In the genomic region with DNA sequence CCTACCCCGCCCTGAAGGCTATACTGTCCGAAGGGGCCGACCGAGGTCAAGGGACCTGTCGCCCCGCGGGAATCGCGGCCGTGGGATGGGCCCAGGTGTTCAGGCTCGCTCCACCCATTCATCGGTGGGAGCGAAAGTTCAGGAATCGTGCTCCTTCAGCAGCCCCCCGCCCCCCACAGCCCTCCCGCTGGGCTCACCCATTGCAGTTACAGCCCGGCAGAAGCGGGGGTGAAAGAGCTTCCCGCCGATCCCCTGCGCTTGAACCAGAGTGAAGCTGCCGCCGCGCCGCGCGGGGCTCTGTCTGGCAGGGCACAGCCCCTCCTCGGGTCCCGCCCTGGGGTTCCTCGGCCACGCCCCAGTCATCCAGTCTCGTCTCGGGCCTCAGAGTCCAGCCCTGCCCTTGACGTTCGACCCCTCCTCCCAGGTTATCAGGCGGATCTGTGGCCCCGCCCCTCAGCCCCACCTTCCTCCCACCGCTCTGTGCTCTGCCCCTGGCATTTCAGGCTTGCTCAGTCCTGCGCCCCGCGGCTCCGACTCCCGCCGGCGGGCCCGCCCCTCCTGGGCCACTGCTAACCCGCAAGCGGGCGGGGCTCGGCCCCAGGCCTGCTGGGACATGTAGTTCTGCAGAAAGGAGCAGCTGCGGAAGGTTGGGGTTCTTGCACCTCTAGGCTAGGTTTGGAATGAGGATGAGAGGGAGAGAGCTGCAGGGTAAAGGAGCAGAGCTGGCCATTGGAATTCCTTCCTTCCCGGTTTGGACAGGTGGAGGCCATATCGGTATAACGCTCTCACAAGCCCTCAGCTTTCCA, we compare ENCODE assay signal across 8 cellular contexts. TPM values are rescaled to one million over a fixed set of nuclear protein-coding genes. Genes with fewer than 3 reads are reported as not detected.
DNase-seq lines count a peak whose midpoint lies in the region; ATAC-seq and TF ChIP-seq lines count a peak whose summit lies in the region.

A gene (minus strand): TSS at position 303 of the 806 bp plus-strand sequence. CDS start 3,955 bp downstream, outside the sequence.

- intact Hi-C loops in heart left ventricle (cut with DNase I) = loop anchor here in 6 of 10 donors (5.0 kb wide), 3 partner anchors 119 to 249 kb away; a partner anchor contains a TSS

- H3K4me1 ChIP-seq in heart left ventricle = peaks cover 0 to 51% (median 28%) of the 10 kb centered on the region in 12 donors

- H3K9me3 Mint-ChIP-seq in activated naive CD8-positive, alpha-beta T cell treated with anti-CD3 and anti-CD28 coated beads, Interleukin-2, amount 50 U/mL, for 24 hours = no peaks in the 10 kb centered on the region
- no peaks in the 10 kb centered on the region for H3K9me3 Mint-ChIP-seq in type B pancreatic cell

- 0 to 1% (median 1%) methylated on average over 21 to 54 of the region's 54 CpGs for WGBS in heart left ventricle, 4 donors

- peak within 1 kb of the TSS; percentile 70 for H3K4me2 ChIP-seq in SU-DHL-6 (ENCODE audit: low read depth, low read length, poor library complexity, severe bottlenecking)

- TF ChIP-seq POLR2A in heart left ventricle (IDR thresholded peaks at IDR 0.05) = peak in 1 of 2 donors; percentile 60

- H2AFZ ChIP-seq in SU-DHL-6 (ENCODE audit: low read depth, low read length, severe bottlenecking) = peak within 1 kb of the TSS; percentile 93

- H4K20me1 ChIP-seq in SU-DHL-6 (ENCODE audit: low read depth, low read length) = no peaks in the 10 kb centered on the region

- H3K27me3 Mint-ChIP-seq in activated naive CD8-positive, alpha-beta T cell treated with anti-CD3 and anti-CD28 coated beads, Interleukin-2, amount 50 U/mL, for 24 hours = peaks cover 1% of the 10 kb centered on the region
- H3K27me3 Mint-ChIP-seq in type B pancreatic cell = peaks cover 37% of the 10 kb centered on the region

- no peaks in the 10 kb centered on the region for H3K27me3 ChIP-seq in SU-DHL-6 (ENCODE audit: low read length)
- peaks cover 0 to 6% (median 0%) of the 10 kb centered on the region in 9 donors for H3K27me3 ChIP-seq in heart left ventricle

- H3K9ac ChIP-seq in SU-DHL-6 (ENCODE audit: low read length) = peak within 1 kb of the TSS; percentile 68

- peak; percentile 83 for ATAC-seq in HG02678 (IDR thresholded peaks at IDR 0.05; ENCODE audit: unreplicated experiment)
- peak; percentile 90 for ATAC-seq in activated naive CD8-positive, alpha-beta T cell treated with anti-CD3 and anti-CD28 coated beads, Interleukin-2, amount 50 U/mL, for 24 hours
- ATAC-seq in heart left ventricle = peak; percentile 78 to 86 (median 83)

- peaks cover 9% of the 10 kb centered on the region; the same call in 1 of the 2 replicates for H3F3A ChIP-seq in SU-DHL-6 (ENCODE audit: insufficient read depth)

- peak within 1 kb of the TSS; percentile 72 for H3K4me3 ChIP-seq in GM12865 (ENCODE audit: low read depth, low read length)
- peak within 1 kb of the TSS; percentile 65 for H3K4me3 ChIP-seq in SU-DHL-6 (ENCODE audit: insufficient read depth, low read length, poor library complexity, severe bottlenecking)
- H3K4me3 ChIP-seq in heart left ventricle = peak within 1 kb of the TSS; percentile 57 to 90 (median 80)

- no peak for TF ChIP-seq CTCF in GM12865 (IDR thresholded peaks at IDR 0.05; ENCODE audit: insufficient read depth, low read depth, low read length, missing control alignments)
- no peak for TF ChIP-seq CTCF in SU-DHL-6 (IDR thresholded peaks at IDR 0.05; ENCODE audit: insufficient read depth, low read length, poor library complexity, severe bottlenecking)
- no peak for TF ChIP-seq CTCF in heart left ventricle (IDR thresholded peaks at IDR 0.05)
- TF ChIP-seq CTCF in type B pancreatic cell (conservative IDR thresholded peaks at IDR 0.05) = no peak

- peak within 1 kb of the TSS; percentile 26 for H3K27ac Mint-ChIP-seq in activated naive CD8-positive, alpha-beta T cell treated with anti-CD3 and anti-CD28 coated beads, Interleukin-2, amount 50 U/mL, for 24 hours
- H3K27ac Mint-ChIP-seq in type B pancreatic cell = peak within 1 kb of the TSS; percentile 90

- H3K36me3 Mint-ChIP-seq in activated naive CD8-positive, alpha-beta T cell treated with anti-CD3 and anti-CD28 coated beads, Interleukin-2, amount 50 U/mL, for 24 hours (ENCODE audit: low read depth) = no peaks in the 10 kb centered on the region
- peaks cover 7% of the 10 kb centered on the region for H3K36me3 Mint-ChIP-seq in type B pancreatic cell

- H3K36me3 ChIP-seq in SU-DHL-6 (ENCODE audit: low read length) (no peaks in the 10 kb centered on the region), heart left ventricle (peaks cover 0 to 8% (median 0%) of the 10 kb centered on the region in 9 donors)

- H3K27ac ChIP-seq in SU-DHL-6 (ENCODE audit: low read depth, low read length) = peak within 1 kb of the TSS; percentile 6; the same call in 1 of the 2 replicates
- peak within 1 kb of the TSS; percentile 31 to 85 (median 76) for H3K27ac ChIP-seq in heart left ventricle

- H3K9me2 ChIP-seq in SU-DHL-6 (replicated peaks; ENCODE audit: insufficient read depth, low read length) = no peaks in the 10 kb centered on the region

- H3K4me1 Mint-ChIP-seq in activated naive CD8-positive, alpha-beta T cell treated with anti-CD3 and anti-CD28 coated beads, Interleukin-2, amount 50 U/mL, for 24 hours = peaks cover 38% of the 10 kb centered on the region
- peaks cover 17% of the 10 kb centered on the region for H3K4me1 Mint-ChIP-seq in type B pancreatic cell (ENCODE audit: unreplicated experiment)

- H3K9me3 ChIP-seq in SU-DHL-6 (ENCODE audit: insufficient read depth, low read length) (no peaks in the 10 kb centered on the region), heart left ventricle (no peaks in the 10 kb centered on the region)

- H3K79me2 ChIP-seq in SU-DHL-6 (ENCODE audit: insufficient read depth, low read length) = no peaks in the 10 kb centered on the region

- peak; percentile 98 for DNase-seq in GM12865 (ENCODE audit: low read depth)
- DNase-seq in NCI-H1105 treated with DMSO at 0.1 percent for 48 hours (lab: John Stamatoyannopoulos, UW) = peak; percentile 95
- peak; percentile 96 for DNase-seq in activated naive CD8-positive, alpha-beta T cell treated with anti-CD3 and anti-CD28 coated beads, Interleukin-2, amount 50 U/mL, for 24 hours
- peak; percentile 90 to 95 (median 93) for DNase-seq in heart left ventricle
- DNase-seq in pons (ENCODE audit: low spot score) = peak; percentile 94
- DNase-seq in type B pancreatic cell (ENCODE audit: extremely low spot score, unreplicated experiment) = peak; percentile 92

- H3K4me3 Mint-ChIP-seq in activated naive CD8-positive, alpha-beta T cell treated with anti-CD3 and anti-CD28 coated beads, Interleukin-2, amount 50 U/mL, for 24 hours = peak within 1 kb of the TSS; percentile 86
- peak within 1 kb of the TSS; percentile 91 for H3K4me3 Mint-ChIP-seq in type B pancreatic cell

RNA-seq across cellular contexts. Expression of the gene that starts here (rescaled TPM):
- total RNA-seq in heart left ventricle (10 to 100 TPM in 1 of 9 donors, 1 to 10 TPM in 8; 3.5 to 10.2 (median 6.7) TPM), type B pancreatic cell (ENCODE audit: low replicate concordance) (11.6 and 24.5 TPM in 2 replicates)
- 1 to 10 TPM; 1.3 to 5.9 TPM for polyA plus RNA-seq in heart left ventricle

Comparison
In these comparisons a context has a peak if more than half of its experiments do, and no peak if none do; other contexts are left out.
1. Peak in every context shown above with its lines: DNase-seq, ATAC-seq, H3K4me3 ChIP-seq and H3K27ac ChIP-seq.